Comparison of ENCODE assay signal across 1 cellular context in the genomic region with DNA sequence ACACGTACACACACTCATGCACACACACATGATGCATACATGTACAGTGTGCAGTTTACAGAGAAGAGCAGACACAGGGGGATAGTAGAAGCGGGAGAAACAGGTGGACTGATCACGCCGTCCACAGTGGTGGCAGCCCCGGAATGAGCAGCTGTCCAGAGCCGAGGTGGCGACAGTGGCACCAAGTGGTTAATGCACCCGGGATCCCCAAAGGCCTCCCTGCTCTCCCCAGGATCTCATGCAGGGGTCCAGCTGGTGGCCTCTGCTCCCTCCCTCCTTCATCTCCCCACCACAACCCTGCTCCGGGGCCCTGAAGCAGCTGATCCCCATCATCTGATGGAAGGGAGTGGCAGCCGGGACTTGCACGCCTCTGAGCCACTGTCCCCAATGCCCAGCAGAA.
TF ChIP-seq lines count a peak whose summit lies in the region.

No MANE protein-coding gene starts in this region.

TF ChIP-seq in IMR-90, 13 proteins besides CTCF, POLR2A, EP300 and RAD21:
- no peak for TF ChIP-seq MAFK (IDR thresholded peaks at IDR 0.05; ENCODE audit: low read depth, low read length)
- no peak for TF ChIP-seq RCOR1 (IDR thresholded peaks at IDR 0.05; ENCODE audit: insufficient replicate concordance, low read length)
- no peak for TF ChIP-seq CEBPB (IDR thresholded peaks at IDR 0.05; ENCODE audit: low read depth, low read length)
- TF ChIP-seq, protein P1, sequence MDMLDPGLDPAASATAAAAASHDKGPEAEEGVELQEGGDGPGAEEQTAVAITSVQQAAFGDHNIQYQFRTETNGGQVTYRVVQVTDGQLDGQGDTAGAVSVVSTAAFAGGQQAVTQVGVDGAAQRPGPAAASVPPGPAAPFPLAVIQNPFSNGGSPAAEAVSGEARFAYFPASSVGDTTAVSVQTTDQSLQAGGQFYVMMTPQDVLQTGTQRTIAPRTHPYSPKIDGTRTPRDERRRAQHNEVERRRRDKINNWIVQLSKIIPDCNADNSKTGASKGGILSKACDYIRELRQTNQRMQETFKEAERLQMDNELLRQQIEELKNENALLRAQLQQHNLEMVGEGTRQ (IDR thresholded peaks at IDR 0.05; ENCODE audit: low read depth, low read length): no peak
- TF ChIP-seq MAZ (IDR thresholded peaks at IDR 0.05; ENCODE audit: borderline replicate concordance, low read depth, low read length): no peak
- TF ChIP-seq NFE2L2 (IDR thresholded peaks at IDR 0.05; ENCODE audit: low read depth, low read length): no peak
- no peak for TF ChIP-seq CHD1 (IDR thresholded peaks at IDR 0.05; ENCODE audit: low read depth, low read length)
- no peak for TF ChIP-seq RFX5 (IDR thresholded peaks at IDR 0.05; ENCODE audit: low read depth, low read length)
